8 cellular contexts compared by ENCODE assay signal in the genomic region with DNA sequence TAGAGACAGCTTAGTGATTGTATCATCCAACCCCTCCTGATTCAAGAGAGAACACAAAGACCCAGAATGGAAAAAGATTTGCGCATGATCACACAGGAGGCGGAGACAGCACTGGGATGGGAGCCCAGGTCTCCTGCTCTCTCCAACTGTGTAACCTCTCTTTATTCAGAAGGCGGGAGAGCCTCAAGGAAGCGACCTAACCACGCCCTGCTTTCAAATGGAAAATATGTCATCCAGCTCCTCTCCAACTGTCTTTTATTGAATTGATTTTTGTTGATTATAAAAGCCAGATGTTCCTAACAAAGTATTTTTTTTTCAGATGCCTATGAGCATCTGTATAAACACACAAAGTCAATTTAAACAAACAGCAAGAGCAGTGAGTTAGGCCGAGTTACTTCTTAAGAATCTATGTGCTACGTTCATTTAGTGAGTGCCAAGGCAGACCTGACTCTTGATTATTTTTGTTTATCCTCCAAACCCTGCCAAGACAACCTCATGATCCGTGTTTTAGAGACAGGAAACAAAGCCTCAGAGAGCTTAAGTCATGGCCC.
DNase-seq lines count a peak whose midpoint lies in the region; TF ChIP-seq lines count a peak whose summit lies in the region.

No MANE protein-coding gene starts in this region.

- H3K36me3 ChIP-seq in CD4-positive, alpha-beta memory T cell (ENCODE audit: insufficient read depth, low read length), result no peaks in the 10 kb centered on the region
- H3K36me3 ChIP-seq in endodermal cell (ENCODE audit: control insufficient read depth, insufficient read depth, low read length) (no peaks in the 10 kb centered on the region), neuronal stem cell (replicated peaks in 1 of 2; ENCODE audit: control insufficient read depth in 2 of 2, insufficient read depth in 2 of 2, low read length in 2 of 2) (no peaks in the 10 kb centered on the region), SJCRH30 (no peaks in the 10 kb centered on the region)

- H2BK120ac ChIP-seq in neuronal stem cell (ENCODE audit: low read depth, low read length), result no peak overlapping the region

- DNase-seq in CD4-positive, alpha-beta memory T cell, result no peak
- DNase-seq in NCI-H2029 (lab: John Stamatoyannopoulos, UW) (peak; percentile 91), endodermal cell (no peak), neuronal stem cell (ENCODE audit: low spot score) (no peak), SJCRH30 (no peak), SW 1271 (lab: John Stamatoyannopoulos, UW) (no peak), G401 (ENCODE audit: low spot score) (no peak), HK-2 (ENCODE audit: unreplicated experiment) (no peak)

- H3K4ac ChIP-seq in neuronal stem cell (ENCODE audit: low read length), result no peak overlapping the region

- no peak overlapping the region for H3K4me3 ChIP-seq in CD4-positive, alpha-beta memory T cell (ENCODE audit: low read length in 2 of 2)
- H3K4me3 ChIP-seq in endodermal cell (ENCODE audit: low read length) (no peak overlapping the region), neuronal stem cell (ENCODE audit: low read length in 2 of 2) (no peak overlapping the region), SJCRH30 (no peak overlapping the region)

- H3K9ac ChIP-seq in endodermal cell (ENCODE audit: extremely low read depth, low read length, poor library complexity, severe bottlenecking) (no peak overlapping the region), neuronal stem cell (ENCODE audit: low read depth, low read length, poor library complexity) (no peak overlapping the region)

- no peak overlapping the region for H3K4me3 Mint-ChIP-seq in CD4-positive, alpha-beta memory T cell
- no peak overlapping the region for H3K4me3 Mint-ChIP-seq in endodermal cell

- no peaks in the 10 kb centered on the region for H3K79me1 ChIP-seq in neuronal stem cell (ENCODE audit: low read depth, low read length)

- H3K27me3 Mint-ChIP-seq in CD4-positive, alpha-beta memory T cell, result no peaks in the 10 kb centered on the region
- H3K27me3 Mint-ChIP-seq in endodermal cell (ENCODE audit: insufficient read depth), result peaks cover 18% of the 10 kb centered on the region

- in situ Hi-C loops in G401 (cut with HindIII; ENCODE audit: low sequenced_read_pairs), result no loop called here

- peaks cover 24 to 30% (median 26%) of the 10 kb centered on the region in 4 donors for H3K4me1 Mint-ChIP-seq in CD4-positive, alpha-beta memory T cell
- H3K4me1 Mint-ChIP-seq in endodermal cell, result peaks cover 33% of the 10 kb centered on the region

- H2AK5ac ChIP-seq in neuronal stem cell (ENCODE audit: low read depth, low read length), result no peak overlapping the region

- peak overlapping the region in 6 of 7 donors; percentile 22 to 83 (median 60) for H3K27ac Mint-ChIP-seq in CD4-positive, alpha-beta memory T cell
- no peak overlapping the region for H3K27ac Mint-ChIP-seq in endodermal cell

- POLR2A ChIA-PET in CD4-positive, alpha-beta memory T cell (lab: Charles Lee; ENCODE audit: partially characterized antibody), result interaction anchor here (2.5 kb wide), 1 partner anchor 99 kb away, joined by 10 read pairs; a partner anchor contains a TSS

- WGBS in endodermal cell (ENCODE audit: insufficient coverage in 1 of 2, insufficient read length in 1 of 2), 2 experiments, result 93 to 96% methylated on average over 7 to 8 of the region's 8 CpGs
- no CpG with 5 or more reads among the region's 8 CpGs for WGBS in neuronal stem cell (ENCODE audit: extremely low coverage in 2 of 2, insufficient read length in 2 of 2, insufficient replicate concordance in 1 of 2), 2 donors

- intact Hi-C loops in CD4-positive, alpha-beta memory T cell (cut with micrococcal nuclease), result no loop called here

- H3K18ac ChIP-seq in neuronal stem cell (ENCODE audit: low read length), result no peak overlapping the region

- H2BK12ac ChIP-seq in neuronal stem cell (ENCODE audit: low read length), result peak overlapping the region; percentile 12

- H3K9me3 Mint-ChIP-seq in CD4-positive, alpha-beta memory T cell, result no peaks in the 10 kb centered on the region
- no peaks in the 10 kb centered on the region for H3K9me3 Mint-ChIP-seq in endodermal cell

- no peak overlapping the region for H3K23ac ChIP-seq in neuronal stem cell (ENCODE audit: low read depth, low read length, poor library complexity)

- H3K14ac ChIP-seq in neuronal stem cell (ENCODE audit: low read length), result no peak overlapping the region

- no peak overlapping the region for H4K8ac ChIP-seq in neuronal stem cell (ENCODE audit: low read depth, low read length)

- no peaks in the 10 kb centered on the region for H3K36me3 Mint-ChIP-seq in CD4-positive, alpha-beta memory T cell
- no peaks in the 10 kb centered on the region for H3K36me3 Mint-ChIP-seq in endodermal cell (ENCODE audit: low read depth)

- TF ChIP-seq CTCF in endodermal cell (conservative IDR thresholded peaks at IDR 0.05), result no peak

- H3K27ac ChIP-seq in CD4-positive, alpha-beta memory T cell (ENCODE audit: low read depth, low read length), result no peak overlapping the region
- peak overlapping the region; percentile 59 for H3K27ac ChIP-seq in endodermal cell (ENCODE audit: low read depth, low read length)
- peak overlapping the region; percentile 94 for H3K27ac ChIP-seq in neuronal stem cell (replicated peaks; ENCODE audit: low read length)
- no peak overlapping the region for H3K27ac ChIP-seq in SJCRH30

- no peaks in the 10 kb centered on the region for H3K27me3 ChIP-seq in CD4-positive, alpha-beta memory T cell (ENCODE audit: insufficient read depth, low read length)
- H3K27me3 ChIP-seq in endodermal cell (ENCODE audit: control insufficient read depth, insufficient read depth, low read length, poor library complexity, severe bottlenecking), result no peaks in the 10 kb centered on the region
- peaks cover 0 to 6% (median 0%) of the 10 kb centered on the region in 3 experiments for H3K27me3 ChIP-seq in neuronal stem cell (ENCODE audit: control insufficient read depth in 3 of 3, insufficient read depth in 3 of 3, low read depth in 1 of 3, low read length in 3 of 3)
- no peaks in the 10 kb centered on the region for H3K27me3 ChIP-seq in SJCRH30

- H3K4me1 ChIP-seq in CD4-positive, alpha-beta memory T cell (ENCODE audit: insufficient read depth, low read length), result peaks cover 22% of the 10 kb centered on the region
- peaks cover 4% of the 10 kb centered on the region for H3K4me1 ChIP-seq in endodermal cell (ENCODE audit: control insufficient read depth, insufficient read depth, low read length)
- H3K4me1 ChIP-seq in neuronal stem cell (ENCODE audit: control insufficient read depth in 2 of 2, insufficient read depth in 1 of 2, low read depth in 1 of 2, low read length in 2 of 2), result peaks cover 2 to 36% of the 10 kb centered on the region in 2 donors
- H3K4me1 ChIP-seq in SJCRH30, result peaks cover 12% of the 10 kb centered on the region

- H3K4me2 ChIP-seq in neuronal stem cell (ENCODE audit: insufficient read depth, low read length, poor library complexity, severe bottlenecking), result no peak overlapping the region

- H2BK15ac ChIP-seq in neuronal stem cell (ENCODE audit: low read length), result no peak overlapping the region

- H4K91ac ChIP-seq in neuronal stem cell (ENCODE audit: low read depth, low read length, poor library complexity), result no peak overlapping the region

- H3K9me3 ChIP-seq in CD4-positive, alpha-beta memory T cell (ENCODE audit: control insufficient read depth in 1 of 2, low read length in 2 of 2), result no peaks in the 10 kb centered on the region
- H3K9me3 ChIP-seq in endodermal cell (ENCODE audit: control insufficient read depth, low read length) (no peaks in the 10 kb centered on the region), neuronal stem cell (replicated peaks in 1 of 2; ENCODE audit: control insufficient read depth in 2 of 2, insufficient read depth in 1 of 2, low read depth in 1 of 2, low read length in 2 of 2) (no peaks in the 10 kb centered on the region), SJCRH30 (replicated peaks) (no peaks in the 10 kb centered on the region)

- CTCF ChIA-PET in CD4-positive, alpha-beta memory T cell (lab: Charles Lee; ENCODE audit: partially characterized antibody), result interaction anchor here (1.2 to 1.4 kb wide), 2 partner anchors 11 to 13 kb away, joined by 3 to 13 read pairs; no protein-coding TSS in a partner anchor

- H2BK5ac ChIP-seq in neuronal stem cell (ENCODE audit: low read length), result peak overlapping the region; percentile 40

- peak overlapping the region; percentile 44 for H2AFZ ChIP-seq in neuronal stem cell (ENCODE audit: low read length)

Comparison
In these comparisons a context has a peak if more than half of its experiments do, and no peak if none do; other contexts are left out.
1. H3K27ac ChIP-seq: peak in endodermal cell (single experiment) and neuronal stem cell (single experiment); none in CD4-positive, alpha-beta memory T cell (single experiment) and SJCRH30 (single experiment).